In genomic region chr2:73166813-73167212, GRCh38 we compare ENCODE assay signal across 12 cellular contexts. TPM values are rescaled to one million over a fixed set of nuclear protein-coding genes. Genes with fewer than 3 reads are reported as not detected.
DNase-seq lines count a peak whose midpoint lies in the region; ATAC-seq and TF ChIP-seq lines count a peak whose summit lies in the region.
"Not testable (repeated sequence)": the region's sequence is repeated elsewhere in the genome, so short reads cannot be mapped to it uniquely, and the experiment has no call there.
"Had no signal": no experiment of that assay in that cellular context is flagged by ENCODE, and none has a peak within 500 bp of the region (broad histone marks: within the 10 kb centered on the region; RNA-seq: fewer than 3 reads in every experiment).

No MANE protein-coding gene starts in this region.

- not testable (repeated sequence) for H3K4me1 ChIP-seq in IMR-90 (ENCODE audit: control insufficient read depth, insufficient read depth, low read length); right lobe of liver

- TF ChIP-seq CTCF in IMR-90 (conservative IDR thresholded peaks at IDR 0.05; ENCODE audit: low read depth, low read length); right lobe of liver (IDR thresholded peaks at IDR 0.05): not testable (repeated sequence)

- H4K8ac ChIP-seq in IMR-90 (ENCODE audit: low read depth in 2 of 2, low read length in 2 of 2), result not testable (repeated sequence)

- H3K9me1 ChIP-seq in IMR-90 (ENCODE audit: insufficient read depth, low read length), result not testable (repeated sequence)

- H3K56ac ChIP-seq in IMR-90 (ENCODE audit: extremely low read depth, insufficient read depth, low read length), result not testable (repeated sequence)

- not testable (repeated sequence) for H2AFZ ChIP-seq in IMR-90 (replicated peaks; ENCODE audit: low read length, poor library complexity)

- not testable (repeated sequence) for H3K79me1 ChIP-seq in IMR-90 (ENCODE audit: low read depth in 1 of 2, low read length in 2 of 2)

- BruUV-seq in IMR-90 (replicated peaks; lab: Mats Ljungman, UMichigan), result not testable (repeated sequence)

- not testable (repeated sequence) for H4K91ac ChIP-seq in IMR-90 (ENCODE audit: insufficient read depth, low read depth, low read length)

- H3K18ac ChIP-seq in IMR-90 (ENCODE audit: low read depth, low read length), result not testable (repeated sequence)

- not testable (repeated sequence) for DNase-seq in IMR-90; left lobe of liver (ENCODE audit: low spot score); right lobe of liver
- peak; percentile 11 for DNase-seq in dermis blood vessel endothelial cell

- in situ Hi-C loops in IMR-90 (cut with MboI; ENCODE audit: low sequenced_read_pairs), result not testable (repeated sequence)

- not testable (repeated sequence) for H2AK5ac ChIP-seq in IMR-90 (ENCODE audit: low read depth, low read length)

- H3K4me2 ChIP-seq in IMR-90 (ENCODE audit: low read depth, low read length), result not testable (repeated sequence)

- H4K5ac ChIP-seq in IMR-90 (ENCODE audit: low read depth, low read length), result not testable (repeated sequence)

- intact Hi-C loops in IMR-90 (cut with micrococcal nuclease); right lobe of liver (cut with DNase I): not testable (repeated sequence)

- 50% methylated on average over 2 of the region's 8 CpGs; no CpG with 5 or more reads in 1 of the 2 experiments for WGBS in IMR-90 (ENCODE audit: extremely low coverage in 2 of 2, insufficient read length in 1 of 2), 2 experiments
- no CpG with 5 or more reads among the region's 8 CpGs for WGBS in right lobe of liver (ENCODE audit: insufficient coverage, low coverage, low lambda C conversion rate, missing lambda C conversion rate)

- dilution Hi-C loops in IMR-90 (cut with HindIII; ENCODE audit: low sequenced_read_pairs, unreplicated experiment), result not testable (repeated sequence)

- H3K23ac ChIP-seq in IMR-90 (ENCODE audit: low read depth, low read length), result not testable (repeated sequence)

- H3K27me3 ChIP-seq in IMR-90 (ENCODE audit: control insufficient read depth, insufficient read depth, low read length); right lobe of liver: not testable (repeated sequence)

- not testable (repeated sequence) for H2BK5ac ChIP-seq in IMR-90 (ENCODE audit: low read depth, low read length, poor library complexity, severe bottlenecking)

- not testable (repeated sequence) for TF ChIP-seq RAD21 in IMR-90 (IDR thresholded peaks at IDR 0.05; ENCODE audit: low read length)

- H2BK20ac ChIP-seq in IMR-90 (ENCODE audit: low read depth, low read length), result not testable (repeated sequence)

- CTCF ChIA-PET in IMR-90 (lab: Yijun Ruan, JAX), result not testable (repeated sequence)

- POLR2A ChIA-PET in IMR-90 (lab: Charles Lee; ENCODE audit: unreplicated experiment), result not testable (repeated sequence)

- H4K20me1 ChIP-seq in IMR-90 (ENCODE audit: insufficient read depth, low read length), result not testable (repeated sequence)

- not testable (repeated sequence) for H3K14ac ChIP-seq in IMR-90 (replicated peaks; ENCODE audit: low read depth, low read length)

- H3K9me3 ChIP-seq in IMR-90 (ENCODE audit: control insufficient read depth, insufficient read depth, low read length); right lobe of liver: not testable (repeated sequence)

- peak; percentile 32 for ATAC-seq in IMR-90 (ENCODE audit: low read depth)
- ATAC-seq in left lobe of liver, result peak; percentile 41
- peak; percentile 34 to 70 (median 50) for ATAC-seq in right lobe of liver

- H2BK120ac ChIP-seq in IMR-90 (ENCODE audit: low read depth, low read length), result not testable (repeated sequence)

- not testable (repeated sequence) for H3K4ac ChIP-seq in IMR-90 (ENCODE audit: low read depth, low read length)

- not testable (repeated sequence) for H3K27ac ChIP-seq in IMR-90 (ENCODE audit: insufficient read depth, low read length); right lobe of liver

- not testable (repeated sequence) for H2AK9ac ChIP-seq in IMR-90 (replicated peaks; ENCODE audit: low read depth, low read length, poor library complexity)

- not testable (repeated sequence) for H2BK15ac ChIP-seq in IMR-90 (ENCODE audit: low read depth, low read length)

- TF ChIP-seq POLR2A in IMR-90 (IDR thresholded peaks at IDR 0.05; ENCODE audit: low read depth, low read length); right lobe of liver (IDR thresholded peaks at IDR 0.05): not testable (repeated sequence)

- not testable (repeated sequence) for H3K9ac ChIP-seq in IMR-90 (ENCODE audit: low read depth, low read length)

- H3K36me3 ChIP-seq in IMR-90 (ENCODE audit: control insufficient read depth, insufficient read depth, low read length); right lobe of liver: not testable (repeated sequence)

- not testable (repeated sequence) for H3K4me3 ChIP-seq in IMR-90 (ENCODE audit: insufficient read depth, low read depth, low read length); right lobe of liver

RNA-seq across cellular contexts. Expression of gene NOTO, which starts 35.6 kb away (rescaled TPM):
- not detected in 2 replicates for total RNA-seq in IMR-90 (2012; rRNA removed)
- not detected in 2 replicates for polyA plus RNA-seq in IMR-90 (2012; rRNA removed)
- not detected in 2 replicates for polyA plus RNA-seq in IMR-90 (2012; cell fraction: cytosol; rRNA removed)
- not detected in 2 replicates for polyA plus RNA-seq in IMR-90 (2012; cell fraction: nucleus; rRNA removed; ENCODE audit: low replicate concordance)
- total RNA-seq in dermis blood vessel endothelial cell, result not detected in 2 replicates
- total RNA-seq in left lobe of liver, result not detected
- not detected for total RNA-seq in right lobe of liver
- total RNA-seq: CD4-positive, alpha-beta memory T cell; CD4-positive, CD25-positive, alpha-beta regulatory T cell; CD8-positive, alpha-beta memory T cell; Daoy; G401; GM12878 had no signal
- polyA plus RNA-seq: AG04450; CD14-positive monocyte; CD4-positive, alpha-beta memory T cell; CD4-positive, CD25-positive, alpha-beta regulatory T cell; CD8-positive, alpha-beta memory T cell; GM12878 had no signal

RNA-seq across cellular contexts. Expression of gene SMYD5, which starts 47.2 kb away (rescaled TPM):
- 18.9 and 19.7 TPM in 2 replicates for total RNA-seq in IMR-90 (2012; rRNA removed)
- 16.9 and 17.8 TPM in 2 replicates for polyA plus RNA-seq in IMR-90 (2012; rRNA removed)
- polyA plus RNA-seq in IMR-90 (2012; cell fraction: cytosol; rRNA removed), result 10.8 and 12.0 TPM in 2 replicates
- 36.5 and 44.1 TPM in 2 replicates for polyA plus RNA-seq in IMR-90 (2012; cell fraction: nucleus; rRNA removed; ENCODE audit: low replicate concordance)
- 22.6 and 26.5 TPM in 2 replicates for total RNA-seq in dermis blood vessel endothelial cell
- total RNA-seq in left lobe of liver, result 6.0 TPM
- total RNA-seq in right lobe of liver, result 10 to 100 TPM in 3 of 6 experiments, 1 to 10 TPM in 3; 5.3 to 12.2 (median 9.4) TPM

RNA-seq across cellular contexts. Expression of gene RAB11FIP5, which starts 54.1 kb away (rescaled TPM):
- 21.4 and 21.5 TPM in 2 replicates for total RNA-seq in IMR-90 (2012; rRNA removed)
- polyA plus RNA-seq in IMR-90 (2012; rRNA removed), result 34.5 and 36.0 TPM in 2 replicates
- polyA plus RNA-seq in IMR-90 (2012; cell fraction: cytosol; rRNA removed), result 28.4 and 35.6 TPM in 2 replicates
- 30.1 and 35.6 TPM in 2 replicates for polyA plus RNA-seq in IMR-90 (2012; cell fraction: nucleus; rRNA removed; ENCODE audit: low replicate concordance)
- 66.0 and 103 TPM in 2 replicates for total RNA-seq in dermis blood vessel endothelial cell
- 6.0 TPM for total RNA-seq in left lobe of liver
- total RNA-seq in right lobe of liver, result 10 to 100 TPM in 3 of 6 experiments, 1 to 10 TPM in 3; 4.5 to 12.7 (median 9.0) TPM
